In genomic region chr19:8607386-8607785, GRCh38 we compare ENCODE assay signal across 20 cellular contexts. TPM values are rescaled to one million over a fixed set of nuclear protein-coding genes. Genes with fewer than 3 reads are reported as not detected.
A peak's percentile ranks its signal among the peaks of the same experiment; 100 is the strongest.
DNase-seq lines count a peak whose midpoint lies in the region; ATAC-seq and TF ChIP-seq lines count a peak whose summit lies in the region.
"Had no signal": no experiment of that assay in that cellular context is flagged by ENCODE, and none has a peak within 500 bp of the region (broad histone marks: within the 10 kb centered on the region; RNA-seq: fewer than 3 reads in every experiment).

No MANE protein-coding gene starts in this region.

- H3K36me3 ChIP-seq in CD8-positive, alpha-beta memory T cell (ENCODE audit: insufficient read depth, low read length), result no peaks in the 10 kb centered on the region
- H3K36me3 ChIP-seq in heart left ventricle (peaks cover 0 to 28% (median 18%) of the 10 kb centered on the region in 9 donors), psoas muscle (ENCODE audit: insufficient read depth in 1 of 2, low read depth in 1 of 2) (peaks cover 0 to 5% of the 10 kb centered on the region in 2 donors)

- peaks cover 0 to 7% of the 10 kb centered on the region in 2 donors for H3K27me3 Mint-ChIP-seq in CD8-positive, alpha-beta memory T cell

- peaks cover 25 to 43% (median 31%) of the 10 kb centered on the region in 3 donors for H3K4me1 Mint-ChIP-seq in CD8-positive, alpha-beta memory T cell

- H3K36me3 Mint-ChIP-seq in CD8-positive, alpha-beta memory T cell, result peaks cover 0 to 44% (median 0%) of the 10 kb centered on the region in 3 donors

- H3K27me3 ChIP-seq in CD8-positive, alpha-beta memory T cell (ENCODE audit: insufficient read depth, low read length, poor library complexity, severe bottlenecking), result no peaks in the 10 kb centered on the region
- peaks cover 0 to 6% (median 0%) of the 10 kb centered on the region in 9 donors for H3K27me3 ChIP-seq in heart left ventricle
- H3K27me3 ChIP-seq in psoas muscle (ENCODE audit: insufficient read depth in 3 of 3, low read length in 2 of 3), result peaks cover 0 to 16% (median 11%) of the 10 kb centered on the region in 3 donors

- POLR2A ChIA-PET in CD8-positive, alpha-beta memory T cell (lab: Charles Lee), result no interaction called here

- CTCF ChIA-PET in CD8-positive, alpha-beta memory T cell (lab: Charles Lee), result interaction anchor here (0.8 to 1.5 kb wide), 2 partner anchors 10 to 27 kb away, joined by 4 read pairs; no protein-coding TSS in a partner anchor

- peaks cover 0 to 2% (median 2%) of the 10 kb centered on the region in 5 donors for H3K9me3 Mint-ChIP-seq in CD8-positive, alpha-beta memory T cell

- WGBS in heart left ventricle, 4 donors, result 71 to 80% (median 73%) methylated on average over 4 of the region's 4 CpGs
- WGBS in psoas muscle, 3 donors, result 46 to 64% (median 47%) methylated on average over 4 of the region's 4 CpGs

- H3K4me1 ChIP-seq in CD8-positive, alpha-beta memory T cell (ENCODE audit: insufficient read depth, low read length), result peaks cover 29% of the 10 kb centered on the region
- H3K4me1 ChIP-seq in heart left ventricle, result peaks cover 0 to 31% (median 13%) of the 10 kb centered on the region in 12 donors
- H3K4me1 ChIP-seq in psoas muscle, result no peaks in the 10 kb centered on the region

- H3K4me3 Mint-ChIP-seq in CD8-positive, alpha-beta memory T cell, result peak overlapping the region in 4 of 7 donors; percentile 13 to 80 (median 34)
- H3K4me3 Mint-ChIP-seq: activated naive CD4-positive, alpha-beta T cell treated with anti-CD3 and anti-CD28 coated beads, Interleukin-2, amount 10 ng/mL, durations not matched to agents 7 days and 5 days; T-helper 1 cell treated with Interleukin-12 subunit alpha and Interleukin-12 subunit beta and Interleukin-4 antibody, amounts not matched to agents 30 μg/mL and 1 μg/mL, for 36 hours had no signal

- no peak for TF ChIP-seq CTCF in heart left ventricle (IDR thresholded peaks at IDR 0.05)
- no peak for TF ChIP-seq CTCF in psoas muscle (IDR thresholded peaks at IDR 0.05)

- no peak overlapping the region for H3K27ac ChIP-seq in CD8-positive, alpha-beta memory T cell (ENCODE audit: low read depth, low read length)
- H3K27ac ChIP-seq in heart left ventricle (no peak overlapping the region), psoas muscle (no peak overlapping the region)
- H3K27ac ChIP-seq: RWPE1, spleen, stomach had no signal

- no peak for TF ChIP-seq POLR2A in heart left ventricle (IDR thresholded peaks at IDR 0.05)

- H3K27ac Mint-ChIP-seq in CD8-positive, alpha-beta memory T cell, result peak overlapping the region in 2 of 8 donors; percentile 19 to 26
- H3K27ac Mint-ChIP-seq: activated naive CD4-positive, alpha-beta T cell treated with anti-CD3 and anti-CD28 coated beads, Interleukin-2, amount 10 ng/mL, durations not matched to agents 7 days and 5 days; T-helper 1 cell treated with Interleukin-12 subunit alpha and Interleukin-12 subunit beta and Interleukin-4 antibody, amounts not matched to agents 30 μg/mL and 1 μg/mL, for 36 hours had no signal

- intact Hi-C loops in heart left ventricle (cut with DNase I) (no loop called here), psoas muscle (cut with DNase I) (no loop called here)

- DNase-seq in CD8-positive, alpha-beta memory T cell, result no peak
- peak; percentile 84 for DNase-seq in astrocyte of the hippocampus (ENCODE audit: low read depth, low spot score)
- DNase-seq in heart left ventricle, result peak; percentile 46 to 74 (median 70)
- peak in 1 of 2 donors; percentile 41 for DNase-seq in psoas muscle
- DNase-seq in NCI-H345 treated with DMSO at 0.1 percent for 48 hours (lab: John Stamatoyannopoulos, UW; ENCODE audit: unreplicated experiment), result no peak
- no peak for DNase-seq in NCI-H187 (lab: John Stamatoyannopoulos, UW)
- DNase-seq in NCI-H1436 (lab: John Stamatoyannopoulos, UW), result no peak
- DNase-seq: activated naive CD4-positive, alpha-beta T cell treated with anti-CD3 and anti-CD28 coated beads, Interleukin-2, amount 10 ng/mL, durations not matched to agents 7 days and 5 days; DMS79 treated with DMSO at 0.1 percent for 48 hours; erythroblast; mammary epithelial cell; NCI-H2081 treated with DMSO at 0.1 percent for 48 hours; NCI-H774; nucleus accumbens; spleen; stomach had no signal

- H3K4me3 ChIP-seq in CD8-positive, alpha-beta memory T cell (ENCODE audit: low read length), result no peak overlapping the region
- H3K4me3 ChIP-seq in heart left ventricle (no peak overlapping the region), psoas muscle (no peak overlapping the region)
- H3K4me3 ChIP-seq: spleen, stomach had no signal

- ATAC-seq in heart left ventricle (peak in 2 of 4 donors; percentile 40 to 57), psoas muscle (peak in 3 of 4 donors; percentile 24 to 33 (median 32)), HG03439 (IDR thresholded peaks at IDR 0.05; ENCODE audit: unreplicated experiment) (no peak)

- H3K9me3 ChIP-seq in CD8-positive, alpha-beta memory T cell (ENCODE audit: low read length), result no peaks in the 10 kb centered on the region
- H3K9me3 ChIP-seq in heart left ventricle, result peaks cover 0 to 10% (median 5%) of the 10 kb centered on the region in 12 donors
- no peaks in the 10 kb centered on the region for H3K9me3 ChIP-seq in psoas muscle

RNA-seq across cellular contexts. Expression of gene ADAMTS10, which starts 3.1 kb away (rescaled TPM):
- 10 to 100 TPM; 13.2 to 16.2 TPM for total RNA-seq in CD8-positive, alpha-beta memory T cell
- 1.3 TPM for polyA plus RNA-seq in CD8-positive, alpha-beta memory T cell
- total RNA-seq in heart left ventricle (10 to 100 TPM in 1 of 9 donors, 1 to 10 TPM in 8; 4.3 to 14.1 (median 7.4) TPM), psoas muscle (1 to 10 TPM; 1.9 to 8.2 (median 3.8) TPM)
- polyA plus RNA-seq in heart left ventricle (10 to 100 TPM in 1 of 2 donors, 1 to 10 TPM in 1; 6.9 to 14.7 TPM), psoas muscle (1 to 10 TPM; 3.4 to 3.8 (median 3.4) TPM)
- polyA plus RNA-seq: mammary epithelial cell had no signal

RNA-seq across cellular contexts. Expression of gene NFILZ, which starts 23.0 kb away (rescaled TPM):
- total RNA-seq in CD8-positive, alpha-beta memory T cell, result not detected
- polyA plus RNA-seq in CD8-positive, alpha-beta memory T cell, result not detected
- total RNA-seq in heart left ventricle (not detected), psoas muscle (not detected)
- polyA plus RNA-seq in heart left ventricle (not detected), psoas muscle (not detected)
- total RNA-seq: mammary epithelial cell, spleen, stomach had no signal
- polyA plus RNA-seq: BJ, mammary epithelial cell, spleen, stomach had no signal

RNA-seq across cellular contexts. Expression of gene MYO1F, which starts 30.1 kb away (rescaled TPM):
- 10 to 100 TPM; 68.0 to 81.3 TPM for total RNA-seq in CD8-positive, alpha-beta memory T cell
- polyA plus RNA-seq in CD8-positive, alpha-beta memory T cell, result 161 TPM
- total RNA-seq in heart left ventricle (10 to 100 TPM in 2 of 9 donors, 1 to 10 TPM in 7; 1.8 to 56.6 (median 5.0) TPM), psoas muscle (1 to 10 TPM; 3.5 to 6.3 (median 5.2) TPM)
- polyA plus RNA-seq in heart left ventricle (1 to 10 TPM; 4.2 to 4.7 TPM), psoas muscle (1 to 10 TPM in 2 of 3 donors, under 1 TPM in 1; 1.00 to 1.0 (median 1.0) TPM)

Comparison
In these comparisons a context has a peak if more than half of its experiments do, and no peak if none do; other contexts are left out.
1. DNase-seq: peak in astrocyte of the hippocampus (single experiment) and heart left ventricle (5 of 5); none in CD8-positive, alpha-beta memory T cell (0 of 5), NCI-H345 treated with DMSO at 0.1 percent for 48 hours (single experiment), NCI-H187 (0 of 2) and NCI-H1436 (single experiment).